7 cellular contexts compared by ENCODE assay signal in the genomic region with DNA sequence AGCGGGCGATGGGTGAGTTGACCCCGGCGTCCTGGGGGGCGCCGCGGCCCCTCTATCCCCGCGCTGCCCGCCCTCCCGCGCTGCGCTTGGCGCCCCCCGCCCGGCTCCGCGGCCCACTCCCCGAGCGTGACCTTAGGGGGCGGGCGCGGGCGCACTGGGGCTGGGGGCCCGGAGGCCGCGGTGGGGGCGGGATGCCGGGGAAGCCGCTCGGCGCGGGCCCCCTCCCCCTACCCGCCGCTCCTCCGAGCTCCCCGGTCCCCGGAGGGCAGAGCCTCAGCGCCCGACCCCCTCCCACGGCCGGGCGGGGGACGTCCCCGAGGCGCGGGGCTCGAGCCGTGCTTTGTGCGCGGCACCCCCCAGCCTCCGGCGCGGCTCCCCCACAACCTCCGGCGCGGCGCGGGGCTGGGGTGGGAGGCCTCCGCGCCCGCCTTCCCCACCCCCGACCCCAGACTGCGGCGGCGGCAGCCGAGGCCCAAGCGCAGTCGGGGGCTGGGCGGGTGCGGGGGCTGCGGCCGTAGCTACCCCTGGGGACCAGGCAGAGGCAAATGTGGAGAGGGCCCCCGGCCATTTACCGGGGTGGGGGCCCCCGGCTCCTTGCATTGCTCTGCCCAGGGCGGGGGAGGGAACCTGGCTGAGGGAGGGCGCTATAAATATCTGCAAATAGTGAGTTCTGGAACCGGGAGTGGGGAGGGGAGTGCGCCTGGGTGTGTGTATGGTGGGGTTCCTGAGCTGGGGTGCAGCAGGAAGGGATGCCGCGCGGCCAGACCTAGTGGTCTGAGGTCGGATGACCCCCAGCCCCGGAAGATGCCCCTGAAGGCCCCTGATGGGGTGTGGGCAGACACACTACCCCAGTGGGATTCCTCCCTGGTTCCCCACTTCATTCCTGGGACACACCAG. TPM values are rescaled to one million over a fixed set of nuclear protein-coding genes. Genes with fewer than 3 reads are reported as not detected.
DNase-seq lines count a peak whose midpoint lies in the region; ATAC-seq and TF ChIP-seq lines count a peak whose summit lies in the region.

No MANE protein-coding gene starts in this region.

- H3K36me3 ChIP-seq in stomach, result no peaks in the 10 kb centered on the region
- H3K36me3 ChIP-seq in MG63, result no peaks in the 10 kb centered on the region

- no peak for TF ChIP-seq POLR2A in stomach (IDR thresholded peaks at IDR 0.05)

- ATAC-seq in activated T-cell treated with anti-CD3 and anti-CD28 coated beads, Interleukin-2, amount 50 U/mL, for 4 hours, result peak; percentile 38 to 51
- ATAC-seq in GM18517 (IDR thresholded peaks at IDR 0.05; ENCODE audit: unreplicated experiment), result no peak

- peak overlapping the region; percentile 49 for H3K4me2 ChIP-seq in H9 (ENCODE audit: insufficient read depth, insufficient read length, low read length)

- H3K18ac ChIP-seq in H9 (ENCODE audit: insufficient read length, low read depth, low read length), result no peak overlapping the region

- no peak overlapping the region for H4K91ac ChIP-seq in H9 (ENCODE audit: insufficient read length, low read depth, low read length)

- H3K23ac ChIP-seq in H9 (ENCODE audit: insufficient read length, low read depth, low read length), result no peak overlapping the region

- intact Hi-C loops in stomach (cut with DNase I; ENCODE audit: low total_unique reads), result no loop called here

- no peak overlapping the region for H2BK20ac ChIP-seq in H9 (ENCODE audit: low read depth, low read length, poor library complexity, severe bottlenecking)

- no peak overlapping the region for H2AK5ac ChIP-seq in H9 (ENCODE audit: insufficient read length, low read length)

- H3K4me3 ChIP-seq in iPS-11a (ENCODE audit: low read depth, low read length) (peak overlapping the region; percentile 41), stomach (peak overlapping the region; percentile 50 to 57 (median 56)), MG63 (no peak overlapping the region)

- H3K27me3 Mint-ChIP-seq in H9 (ENCODE audit: low read depth), result peaks cover 73% of the 10 kb centered on the region
- H3K27me3 Mint-ChIP-seq in activated T-cell treated with anti-CD3 and anti-CD28 coated beads, Interleukin-2, amount 50 U/mL, for 4 hours (ENCODE audit: low read depth), result peaks cover 46% of the 10 kb centered on the region

- peaks cover 3% of the 10 kb centered on the region for H3K23me2 ChIP-seq in H9 (ENCODE audit: insufficient read length, low read depth, low read length, poor library complexity, severe bottlenecking)

- no peak overlapping the region for H3K56ac ChIP-seq in H9 (ENCODE audit: insufficient read length, low read depth, low read length)

- no peaks in the 10 kb centered on the region for H3K79me1 ChIP-seq in H9 (ENCODE audit: insufficient read depth, low read depth, low read length, poor library complexity, severe bottlenecking)

- H3T11ph ChIP-seq in H9 (ENCODE audit: low read length), result no peak overlapping the region

- H3K9ac ChIP-seq in H9 (ENCODE audit: extremely low read depth, insufficient read length, low read length), result no peak overlapping the region

- no peaks in the 10 kb centered on the region for H3K9me3 Mint-ChIP-seq in H9
- H3K9me3 Mint-ChIP-seq in activated T-cell treated with anti-CD3 and anti-CD28 coated beads, Interleukin-2, amount 50 U/mL, for 4 hours, result no peaks in the 10 kb centered on the region

- no peak overlapping the region for H3K27ac Mint-ChIP-seq in H9

- H2BK120ac ChIP-seq in H9 (ENCODE audit: low read depth, low read length, poor library complexity, severe bottlenecking), result no peak overlapping the region

- H4K8ac ChIP-seq in H9 (replicated peaks; ENCODE audit: insufficient read length, low read depth, low read length), result no peak overlapping the region

- H3K4me1 Mint-ChIP-seq in H9, result peaks cover 22 to 31% of the 10 kb centered on the region in 2 experiments
- peaks cover 17% of the 10 kb centered on the region for H3K4me1 Mint-ChIP-seq in activated T-cell treated with anti-CD3 and anti-CD28 coated beads, Interleukin-2, amount 50 U/mL, for 4 hours (ENCODE audit: low read depth)

- no CpG with 5 or more reads among the region's 85 CpGs for WGBS in H9 (ENCODE audit: extremely low coverage, insufficient read length, low lambda C conversion rate)
- WGBS in stomach, 5 donors, result 3 to 7% (median 3%) methylated on average over 12 to 85 of the region's 85 CpGs

- no peaks in the 10 kb centered on the region for H4K20me1 ChIP-seq in H9 (ENCODE audit: control insufficient read depth, insufficient read depth, insufficient read length)

- no peak overlapping the region for H3K4ac ChIP-seq in H9 (ENCODE audit: low read depth, low read length)

- no peak overlapping the region for H2BK15ac ChIP-seq in H9 (ENCODE audit: low read depth, low read length)

- H3K4me3 Mint-ChIP-seq in H9, result peak overlapping the region; percentile 67 to 89
- H3K4me3 Mint-ChIP-seq in activated T-cell treated with anti-CD3 and anti-CD28 coated beads, Interleukin-2, amount 50 U/mL, for 4 hours, result peak overlapping the region; percentile 68

- H3K27ac ChIP-seq in H9 (ENCODE audit: insufficient read length, low read depth, low read length) (no peak overlapping the region), stomach (peak overlapping the region in 4 of 5 donors; percentile 26 to 74 (median 52))

- no peak overlapping the region for H4K5ac ChIP-seq in H9 (ENCODE audit: insufficient read length, low read depth, low read length)

- no peak overlapping the region; the same call in 1 of the 2 replicates for H3K14ac ChIP-seq in H9 (ENCODE audit: insufficient read depth, low read length)

- H3K79me2 ChIP-seq in H9 (ENCODE audit: insufficient read depth, low read length), result no peaks in the 10 kb centered on the region

- no peak for DNase-seq in H9
- no peak for DNase-seq in activated T-cell treated with anti-CD3 and anti-CD28 coated beads, Interleukin-2, amount 50 U/mL, for 4 hours
- no peak for DNase-seq in stomach
- DNase-seq in MG63, result no peak
- no peak for DNase-seq in putamen (ENCODE audit: low spot score)

- H2BK5ac ChIP-seq in H9 (ENCODE audit: insufficient read length, low read length), result no peak overlapping the region

- H3K4me1 ChIP-seq in H9 (ENCODE audit: insufficient read depth, low read length), result 0 out of 2 replicates have a peak, but pooled peaks cover 2% of the 10 kb centered on the region
- peaks cover 7 to 37% (median 33%) of the 10 kb centered on the region in 4 donors for H3K4me1 ChIP-seq in stomach

- H3K27me3 ChIP-seq in H9 (ENCODE audit: insufficient read depth, low read length), result peaks cover 5% of the 10 kb centered on the region; the same call in 1 of the 2 replicates
- peaks cover 4 to 47% (median 28%) of the 10 kb centered on the region in 3 donors for H3K27me3 ChIP-seq in stomach
- peaks cover 7% of the 10 kb centered on the region for H3K27me3 ChIP-seq in MG63

- no peak overlapping the region for H2BK12ac ChIP-seq in H9 (ENCODE audit: insufficient read length, low read depth, low read length)

- no peak for TF ChIP-seq EP300 in stomach (IDR thresholded peaks at IDR 0.05)

- H2AFZ ChIP-seq in H9 (ENCODE audit: low read length), result no peak overlapping the region

- no peak for TF ChIP-seq CTCF in H9 (conservative IDR thresholded peaks at IDR 0.05)
- TF ChIP-seq CTCF in stomach (IDR thresholded peaks at IDR 0.05), result no peak

- H3K9me3 ChIP-seq in H9 (ENCODE audit: control insufficient read depth, low read depth, low read length), result no peaks in the 10 kb centered on the region
- no peaks in the 10 kb centered on the region for H3K9me3 ChIP-seq in stomach
- H3K9me3 ChIP-seq in MG63, result no peaks in the 10 kb centered on the region

- H3K36me3 Mint-ChIP-seq in H9 (ENCODE audit: insufficient read depth in 1 of 3, low read depth in 3 of 3), result peaks cover 0 to 3% (median 0%) of the 10 kb centered on the region in 3 experiments; a peak in 1 of 7 replicates
- no peaks in the 10 kb centered on the region for H3K36me3 Mint-ChIP-seq in activated T-cell treated with anti-CD3 and anti-CD28 coated beads, Interleukin-2, amount 50 U/mL, for 4 hours (ENCODE audit: insufficient read depth)

RNA-seq across cellular contexts. Expression of a gene that starts 1.0 kb away (rescaled TPM):
- total RNA-seq in H9 (2021) (4.7 and 5.0 TPM in 2 replicates), stomach (10 to 100 TPM in 1 of 5 donors, 1 to 10 TPM in 3, under 1 TPM in 1; 0.89 to 12.0 (median 1.8) TPM)
- total RNA-seq in activated T-cell treated with anti-CD3 and anti-CD28 coated beads, Interleukin-2, amount 50 U/mL, for 4 hours, result under 1 TPM; 0.30 to 0.90 (median 0.40) TPM
- polyA plus RNA-seq in stomach, result 1 to 10 TPM; 1.1 to 2.9 (median 1.4) TPM
- 0.20 TPM in 1 of 2 replicates, not detected in the other for total RNA-seq in MG63 (2014; rRNA removed; shearing (Covaris generic); ENCODE audit: low replicate concordance)

RNA-seq across cellular contexts. Expression of a gene that starts 44.3 kb away (rescaled TPM):
- total RNA-seq in H9 (2021) (32.6 and 34.7 TPM in 2 replicates), stomach (10 to 100 TPM; 15.8 to 47.3 (median 20.0) TPM)
- total RNA-seq in activated T-cell treated with anti-CD3 and anti-CD28 coated beads, Interleukin-2, amount 50 U/mL, for 4 hours, result 10 to 100 TPM; 69.9 to 76.6 (median 70.7) TPM
- 1 to 10 TPM; 5.1 to 9.5 (median 8.8) TPM for polyA plus RNA-seq in stomach
- 32.3 and 32.7 TPM in 2 replicates for total RNA-seq in MG63 (2014; rRNA removed; shearing (Covaris generic); ENCODE audit: low replicate concordance)

RNA-seq across cellular contexts. Expression of a gene that starts 58.2 kb away (rescaled TPM):
- total RNA-seq in H9 (2021), result 16.6 and 20.3 TPM in 2 replicates
- total RNA-seq in activated T-cell treated with anti-CD3 and anti-CD28 coated beads, Interleukin-2, amount 50 U/mL, for 4 hours, result 10 to 100 TPM; 20.0 to 24.8 (median 23.7) TPM
- total RNA-seq in stomach, result 10 to 100 TPM; 11.9 to 76.8 (median 19.1) TPM
- 10 to 100 TPM; 12.8 to 13.9 (median 13.4) TPM for polyA plus RNA-seq in stomach
- total RNA-seq in MG63 (2014; rRNA removed; shearing (Covaris generic); ENCODE audit: low replicate concordance), result 24.1 and 32.9 TPM in 2 replicates
